Comparison of ENCODE assay signal across 23 cellular contexts in genomic region chr9:105055922-105056321, GRCh38.
DNase-seq lines count a peak whose midpoint lies in the region; ATAC-seq and TF ChIP-seq lines count a peak whose summit lies in the region.
"Had no signal": no experiment of that assay in that cellular context is flagged by ENCODE, and none has a peak within 500 bp of the region (broad histone marks: within the 10 kb centered on the region; RNA-seq: fewer than 3 reads in every experiment).

No MANE protein-coding gene starts in this region.

- no peak overlapping the region for H2BK12ac ChIP-seq in mesenchymal stem cell (ENCODE audit: low read length in 2 of 2)

- H2AFZ ChIP-seq in OCI-LY1 (ENCODE audit: low read length) (no peak overlapping the region), mesenchymal stem cell (ENCODE audit: low read depth, low read length) (no peak overlapping the region)

- TF ChIP-seq EP300 in gastroesophageal sphincter (IDR thresholded peaks at IDR 0.05), result no peak

- TF ChIP-seq CTCF in AG09319 (IDR thresholded peaks at IDR 0.05; ENCODE audit: low read depth, low read length) (no peak), OCI-LY1 (IDR thresholded peaks at IDR 0.05; ENCODE audit: low read length) (0 out of 2 replicates have a peak, but pooled peaks have one; percentile 6), chondrocyte (IDR thresholded peaks at IDR 0.05) (peak; percentile 22), gastroesophageal sphincter (IDR thresholded peaks at IDR 0.05) (no peak)

- peaks cover 29% of the 10 kb centered on the region for H3K4me1 Mint-ChIP-seq in chondrocyte (ENCODE audit: low read depth)
- H3K4me1 Mint-ChIP-seq: memory B cell had no signal

- H3K27ac ChIP-seq in OCI-LY1 (ENCODE audit: low read depth, low read length, poor library complexity, severe bottlenecking) (no peak overlapping the region), mesenchymal stem cell (ENCODE audit: low read length, poor library complexity, severe bottlenecking) (no peak overlapping the region), gastroesophageal sphincter (no peak overlapping the region)
- H3K27ac ChIP-seq: thoracic aorta had no signal

- no peak overlapping the region for H3K4me3 Mint-ChIP-seq in chondrocyte (ENCODE audit: unreplicated experiment)
- H3K4me3 Mint-ChIP-seq: activated CD4-positive, alpha-beta T cell treated with anti-CD3 and anti-CD28 coated beads for 36 hours; activated naive CD4-positive, alpha-beta T cell treated with anti-CD3 and anti-CD28 coated beads, Interleukin-2, amount 50 U/mL, for 24 hours; activated T-cell treated with anti-CD3 and anti-CD28 coated beads, Interleukin-2, amount 50 U/mL, for 72 hours; brain; memory B cell; naive thymus-derived CD4-positive, alpha-beta T cell; stimulated activated memory B cell treated with anti-CD40 and anti-IgM and Interleukin-4, amounts not matched to agents 10 μg/mL and 1 μg/mL and 100 μg/mL, for 72 hours had no signal

- no peaks in the 10 kb centered on the region for H3K79me2 ChIP-seq in OCI-LY1 (ENCODE audit: insufficient read depth, low read length)

- DNase-seq in AG09319 (ENCODE audit: extremely low read depth, low read depth), result peak; percentile 31
- DNase-seq in chondrocyte (ENCODE audit: low spot score), result no peak
- DNase-seq in mesenchymal stem cell, result peak; percentile 56
- DNase-seq in NCI-H524 treated with DMSO at 0.1 percent for 48 hours (lab: John Stamatoyannopoulos, UW), result no peak
- no peak for DNase-seq in ACHN
- DNase-seq: activated CD4-positive, alpha-beta T cell treated with anti-CD3 and anti-CD28 coated beads for 36 hours; activated T-cell treated with anti-CD3 and anti-CD28 coated beads, Interleukin-2, amount 50 U/mL, for 72 hours; dermis blood vessel endothelial cell; kidney glomerular epithelial cell; naive thymus-derived CD4-positive, alpha-beta T cell; NCI-H1694; NCI-H446; NK-92 treated with Interleukin-12 subunit alpha and Interleukin-12 subunit beta, amount 100 ng/mL, for 24 hours; T1000 had no signal

- H3K9me2 ChIP-seq in OCI-LY1 (ENCODE audit: low read depth, low read length), result no peaks in the 10 kb centered on the region

- no peak for TF ChIP-seq POLR2A in gastroesophageal sphincter (IDR thresholded peaks at IDR 0.05)

- H3K23ac ChIP-seq in mesenchymal stem cell (ENCODE audit: low read length in 2 of 2), result no peak overlapping the region

- no peak overlapping the region for H4K91ac ChIP-seq in mesenchymal stem cell (ENCODE audit: low read length)

- no peaks in the 10 kb centered on the region for H3K27me3 Mint-ChIP-seq in chondrocyte (ENCODE audit: low read depth)
- H3K27me3 Mint-ChIP-seq: activated CD4-positive, alpha-beta T cell treated with anti-CD3 and anti-CD28 coated beads for 36 hours; activated naive CD4-positive, alpha-beta T cell treated with anti-CD3 and anti-CD28 coated beads, Interleukin-2, amount 50 U/mL, for 24 hours; brain had no signal

- WGBS in mesenchymal stem cell, result 76% methylated on average over 2 of the region's 3 CpGs
- WGBS in gastroesophageal sphincter (ENCODE audit: low coverage in 1 of 2), 2 donors, result 63 to 89% methylated on average over 3 of the region's 3 CpGs

- H3K36me3 Mint-ChIP-seq in chondrocyte (ENCODE audit: low read depth), result no peaks in the 10 kb centered on the region
- H3K36me3 Mint-ChIP-seq: brain; memory B cell; naive thymus-derived CD4-positive, alpha-beta T cell; stimulated activated memory B cell treated with anti-CD40 and anti-IgM and Interleukin-4, amounts not matched to agents 10 μg/mL and 1 μg/mL and 100 μg/mL, for 72 hours had no signal

- H3K4me2 ChIP-seq in OCI-LY1 (ENCODE audit: low read length), result no peak overlapping the region
- no peak overlapping the region for H3K4me2 ChIP-seq in mesenchymal stem cell (ENCODE audit: low read length, poor library complexity, severe bottlenecking)

- H2BK120ac ChIP-seq in mesenchymal stem cell (ENCODE audit: low read depth, low read length), result no peak overlapping the region

- H3K4me1 ChIP-seq in OCI-LY1 (ENCODE audit: insufficient read depth, low read length, severe bottlenecking), result no peaks in the 10 kb centered on the region
- peaks cover 3% of the 10 kb centered on the region for H3K4me1 ChIP-seq in mesenchymal stem cell (ENCODE audit: control insufficient read depth, insufficient read depth, low read depth, low read length)
- peaks cover 0 to 5% (median 0%) of the 10 kb centered on the region in 3 donors for H3K4me1 ChIP-seq in gastroesophageal sphincter

- in situ Hi-C loops in ACHN (cut with HindIII; ENCODE audit: low pct_ligation_motif_present, low pct_unique_long_range_greater_than_20kb, low sequenced_read_pairs), result no loop called here

- H3K27ac Mint-ChIP-seq in chondrocyte (ENCODE audit: unreplicated experiment), result peak overlapping the region; percentile 77
- H3K27ac Mint-ChIP-seq: activated CD4-positive, alpha-beta T cell treated with anti-CD3 and anti-CD28 coated beads for 36 hours; activated naive CD4-positive, alpha-beta T cell treated with anti-CD3 and anti-CD28 coated beads, Interleukin-2, amount 50 U/mL, for 24 hours; activated T-cell treated with anti-CD3 and anti-CD28 coated beads, Interleukin-2, amount 50 U/mL, for 72 hours; memory B cell; naive thymus-derived CD4-positive, alpha-beta T cell; stimulated activated memory B cell treated with anti-CD40 and anti-IgM and Interleukin-4, amounts not matched to agents 10 μg/mL and 1 μg/mL and 100 μg/mL, for 72 hours had no signal

- H3K4ac ChIP-seq in mesenchymal stem cell (ENCODE audit: low read depth in 1 of 2, low read length in 2 of 2), result no peak overlapping the region

- H3K9me3 ChIP-seq in OCI-LY1 (ENCODE audit: low read length) (no peaks in the 10 kb centered on the region), mesenchymal stem cell (ENCODE audit: control insufficient read depth, low read length) (no peaks in the 10 kb centered on the region), gastroesophageal sphincter (no peaks in the 10 kb centered on the region)
- H3K9me3 ChIP-seq: thoracic aorta had no signal

- H3K4me3 ChIP-seq in OCI-LY1 (ENCODE audit: low read depth, low read length, poor library complexity, severe bottlenecking), result no peak overlapping the region
- H3K4me3 ChIP-seq in mesenchymal stem cell (ENCODE audit: insufficient read depth in 1 of 2, low read depth in 1 of 2, low read length in 2 of 2), result no peak overlapping the region
- H3K4me3 ChIP-seq in gastroesophageal sphincter, result no peak overlapping the region
- H3K4me3 ChIP-seq: K562, thoracic aorta had no signal

- no peaks in the 10 kb centered on the region for H3K79me1 ChIP-seq in mesenchymal stem cell (replicated peaks; ENCODE audit: low read length, poor library complexity, severe bottlenecking)

- ATAC-seq in gastroesophageal sphincter (no peak), GM21576 (IDR thresholded peaks at IDR 0.05; ENCODE audit: unreplicated experiment) (no peak)
- ATAC-seq: activated CD4-positive, alpha-beta T cell treated with anti-CD3 and anti-CD28 coated beads for 36 hours; activated T-cell treated with anti-CD3 and anti-CD28 coated beads, Interleukin-2, amount 50 U/mL, for 72 hours; K562; naive thymus-derived CD4-positive, alpha-beta T cell; stimulated activated memory B cell treated with anti-CD40 and anti-IgM and Interleukin-4, amounts not matched to agents 10 μg/mL and 1 μg/mL and 100 μg/mL, for 72 hours had no signal

- no peak overlapping the region for H2BK5ac ChIP-seq in mesenchymal stem cell (ENCODE audit: low read depth, low read length, poor library complexity, severe bottlenecking)

- peaks cover 9% of the 10 kb centered on the region for H3K9me3 Mint-ChIP-seq in chondrocyte (ENCODE audit: low read depth)
- H3K9me3 Mint-ChIP-seq: activated T-cell treated with anti-CD3 and anti-CD28 coated beads, Interleukin-2, amount 50 U/mL, for 72 hours; memory B cell; stimulated activated memory B cell treated with anti-CD40 and anti-IgM and Interleukin-4, amounts not matched to agents 10 μg/mL and 1 μg/mL and 100 μg/mL, for 72 hours had no signal

- H4K20me1 ChIP-seq in OCI-LY1 (ENCODE audit: insufficient read depth, low read length), result no peaks in the 10 kb centered on the region

- H2BK15ac ChIP-seq in mesenchymal stem cell (ENCODE audit: low read depth, poor library complexity, severe bottlenecking), result no peak overlapping the region

- H3K27me3 ChIP-seq in OCI-LY1 (ENCODE audit: insufficient read depth, low read length) (peaks cover 2% of the 10 kb centered on the region), mesenchymal stem cell (ENCODE audit: control insufficient read depth in 1 of 2, insufficient read depth in 1 of 2, low read length in 2 of 2) (no peaks in the 10 kb centered on the region), gastroesophageal sphincter (no peaks in the 10 kb centered on the region)

- no peak overlapping the region for H3K14ac ChIP-seq in mesenchymal stem cell (ENCODE audit: low read length in 2 of 2)

- H3K9ac ChIP-seq in OCI-LY1 (ENCODE audit: low read length) (no peak overlapping the region), mesenchymal stem cell (ENCODE audit: low read length) (no peak overlapping the region)

- H3K36me3 ChIP-seq in OCI-LY1 (ENCODE audit: insufficient read depth, low read length) (no peaks in the 10 kb centered on the region), mesenchymal stem cell (ENCODE audit: control insufficient read depth in 1 of 2, insufficient read depth in 2 of 2, low read depth in 1 of 2, low read length in 2 of 2) (no peaks in the 10 kb centered on the region), gastroesophageal sphincter (no peaks in the 10 kb centered on the region)
- H3K36me3 ChIP-seq: thoracic aorta had no signal

- H3K18ac ChIP-seq in mesenchymal stem cell (ENCODE audit: low read depth in 1 of 2, low read length in 2 of 2), result no peak overlapping the region

- no peak overlapping the region for H4K8ac ChIP-seq in mesenchymal stem cell (ENCODE audit: low read length)

- H2AK5ac ChIP-seq in mesenchymal stem cell (ENCODE audit: low read length, severe bottlenecking), result no peak overlapping the region

- H3F3A ChIP-seq in OCI-LY1 (ENCODE audit: insufficient read depth, low read length), result no peaks in the 10 kb centered on the region

Comparison
In these comparisons a context has a peak if more than half of its experiments do, and no peak if none do; other contexts are left out.
1. DNase-seq: peak in AG09319 (single experiment) and mesenchymal stem cell (single experiment); none in chondrocyte (single experiment), NCI-H524 treated with DMSO at 0.1 percent for 48 hours (single experiment) and ACHN (single experiment).
2. CTCF ChIP-seq: peak in OCI-LY1 (single experiment) and chondrocyte (single experiment); none in AG09319 (single experiment) and gastroesophageal sphincter (0 of 4).